8 cellular contexts compared by ENCODE assay signal in genomic region chr12:53078425-53079225, GRCh38. TPM values are rescaled to one million over a fixed set of nuclear protein-coding genes. Genes with fewer than 3 reads are reported as not detected.
DNase-seq lines count a peak whose midpoint lies in the region; ATAC-seq and TF ChIP-seq lines count a peak whose summit lies in the region.

No MANE protein-coding gene starts in this region.

- peaks cover 0 to 63% (median 42%) of the 10 kb centered on the region in 4 donors for H3K4me1 Mint-ChIP-seq in CD4-positive, CD25-positive, alpha-beta regulatory T cell
- H3K4me1 Mint-ChIP-seq in activated CD8-positive, alpha-beta T cell treated with anti-CD3 and anti-CD28 coated beads, Interleukin-2, amount 10 ng/mL, durations not matched to agents 7 days and 5 days (ENCODE audit: low read depth): peaks cover 33% of the 10 kb centered on the region

- no peaks in the 10 kb centered on the region for H3K27me3 ChIP-seq in CD4-positive, CD25-positive, alpha-beta regulatory T cell (ENCODE audit: control insufficient read depth, insufficient read depth, low read length)
- H3K27me3 ChIP-seq in gastroesophageal sphincter: no peaks in the 10 kb centered on the region
- H3K27me3 ChIP-seq in gastrocnemius medialis: no peaks in the 10 kb centered on the region

- in situ Hi-C loops in gastrocnemius medialis (cut with MboI; ENCODE audit: low sequenced_read_pairs in 4 of 4): no loop called here

- H3K27me3 Mint-ChIP-seq in CD4-positive, CD25-positive, alpha-beta regulatory T cell: peaks cover 10% of the 10 kb centered on the region
- H3K27me3 Mint-ChIP-seq in activated CD8-positive, alpha-beta T cell treated with anti-CD3 and anti-CD28 coated beads, Interleukin-2, amount 10 ng/mL, durations not matched to agents 7 days and 5 days (ENCODE audit: low read depth): no peaks in the 10 kb centered on the region

- H3K9me3 Mint-ChIP-seq in CD4-positive, CD25-positive, alpha-beta regulatory T cell: peaks cover 0 to 2% (median 0%) of the 10 kb centered on the region in 7 donors
- H3K9me3 Mint-ChIP-seq in activated CD8-positive, alpha-beta T cell treated with anti-CD3 and anti-CD28 coated beads, Interleukin-2, amount 10 ng/mL, durations not matched to agents 7 days and 5 days (ENCODE audit: insufficient read depth): no peaks in the 10 kb centered on the region

- ATAC-seq in CD4-positive, CD25-positive, alpha-beta regulatory T cell (ENCODE audit: low read depth in 2 of 2): peak; percentile 11 to 23
- ATAC-seq in GM19452 (IDR thresholded peaks at IDR 0.05; ENCODE audit: unreplicated experiment) (peak; percentile 44), gastroesophageal sphincter (no peak), gastrocnemius medialis (peak; percentile 38 to 47)
- peak; percentile 35 for ATAC-seq in activated CD8-positive, alpha-beta T cell treated with anti-CD3 and anti-CD28 coated beads, Interleukin-2, amount 10 ng/mL, durations not matched to agents 7 days and 5 days

- CTCF ChIA-PET in activated CD8-positive, alpha-beta T cell treated with anti-CD3 and anti-CD28 coated beads, Interleukin-2, amount 10 ng/mL, durations not matched to agents 7 days and 5 days (lab: Charles Lee): interaction anchor here (1.1 to 14.0 kb wide), 11 partner anchors 9 to 243 kb away, joined by 3 to 170 read pairs (median 7); partner anchors contain the start of genes AAAS, IGFBP6 and SOAT2

- no peak for TF ChIP-seq EP300 in gastroesophageal sphincter (IDR thresholded peaks at IDR 0.05)

- POLR2A ChIA-PET in activated CD8-positive, alpha-beta T cell treated with anti-CD3 and anti-CD28 coated beads, Interleukin-2, amount 10 ng/mL, durations not matched to agents 7 days and 5 days (lab: Charles Lee): interaction anchor here (0.7 to 2.7 kb wide), 9 partner anchors 15 to 103 kb away, joined by 3 to 20 read pairs (median 4); partner anchors contain the start of gene SOAT2

- H3K9me3 ChIP-seq in CD4-positive, CD25-positive, alpha-beta regulatory T cell (ENCODE audit: control insufficient read depth in 2 of 2, low read length in 2 of 2): no peaks in the 10 kb centered on the region
- H3K9me3 ChIP-seq in gastroesophageal sphincter: no peaks in the 10 kb centered on the region
- no peaks in the 10 kb centered on the region for H3K9me3 ChIP-seq in gastrocnemius medialis

- H3K4me3 Mint-ChIP-seq in CD4-positive, CD25-positive, alpha-beta regulatory T cell: peak overlapping the region; percentile 94 to 99 (median 97)
- H3K4me3 Mint-ChIP-seq in activated CD8-positive, alpha-beta T cell treated with anti-CD3 and anti-CD28 coated beads, Interleukin-2, amount 10 ng/mL, durations not matched to agents 7 days and 5 days: peak overlapping the region; percentile 89

- H3K4me1 ChIP-seq in CD4-positive, CD25-positive, alpha-beta regulatory T cell (ENCODE audit: control insufficient read depth, insufficient read depth, low read length, poor library complexity, severe bottlenecking): peaks cover 27% of the 10 kb centered on the region
- H3K4me1 ChIP-seq in gastroesophageal sphincter (peaks cover 0 to 67% (median 37%) of the 10 kb centered on the region in 3 donors), gastrocnemius medialis (peaks cover 9 to 17% of the 10 kb centered on the region in 2 donors)

- 28 to 61% methylated on average over 6 to 9 of the region's 25 CpGs for WGBS in gastroesophageal sphincter (ENCODE audit: low coverage in 1 of 2), 2 donors

- peak overlapping the region; percentile 95 to 98 (median 97) for H3K27ac Mint-ChIP-seq in CD4-positive, CD25-positive, alpha-beta regulatory T cell
- H3K27ac Mint-ChIP-seq in activated CD8-positive, alpha-beta T cell treated with anti-CD3 and anti-CD28 coated beads, Interleukin-2, amount 10 ng/mL, durations not matched to agents 7 days and 5 days: peak overlapping the region; percentile 93

- intact Hi-C loops in gastrocnemius medialis (cut with DNase I; ENCODE audit: low total_unique reads): loop anchor here (2.0 kb wide), 2 partner anchors 14 to 20 kb away; no protein-coding TSS in a partner anchor

- TF ChIP-seq CTCF in gastroesophageal sphincter (IDR thresholded peaks at IDR 0.05): peak in 1 of 4 experiments; percentile 35
- no peak for TF ChIP-seq CTCF in gastrocnemius medialis (IDR thresholded peaks at IDR 0.05 in 4 of 5, conservative IDR thresholded peaks at IDR 0.05 in 1 of 5)

- TF ChIP-seq POLR2A in gastroesophageal sphincter (IDR thresholded peaks at IDR 0.05) (peak in 1 of 2 donors; percentile 33), gastrocnemius medialis (IDR thresholded peaks at IDR 0.05) (no peak)

- peak in 1 of 3 donors; percentile 65 for DNase-seq in CD4-positive, CD25-positive, alpha-beta regulatory T cell
- peak; percentile 34 for DNase-seq in Jurkat, Clone E6-1 (ENCODE audit: low read depth, low spot score)
- peak; percentile 61 for DNase-seq in activated CD8-positive, alpha-beta T cell treated with anti-CD3 and anti-CD28 coated beads, Interleukin-2, amount 10 ng/mL, durations not matched to agents 7 days and 5 days
- DNase-seq in gastrocnemius medialis (no peak), midbrain (lab: John Stamatoyannopoulos, UW) (no peak), SK-N-DZ (ENCODE audit: low spot score) (no peak)

- H3K4me3 ChIP-seq in CD4-positive, CD25-positive, alpha-beta regulatory T cell (ENCODE audit: low read depth, low read length): peak overlapping the region; percentile 93
- peak overlapping the region; percentile 77 for H3K4me3 ChIP-seq in Jurkat, Clone E6-1 (ENCODE audit: low read length)
- H3K4me3 ChIP-seq in gastroesophageal sphincter: peak overlapping the region; percentile 63 to 77
- H3K4me3 ChIP-seq in gastrocnemius medialis: peak overlapping the region; percentile 70 to 84 (median 77)

- H3K27ac ChIP-seq in CD4-positive, CD25-positive, alpha-beta regulatory T cell (ENCODE audit: insufficient read depth, low read length, poor library complexity, severe bottlenecking): peak overlapping the region; percentile 85
- H3K27ac ChIP-seq in gastroesophageal sphincter: peak overlapping the region; percentile 82 to 96 (median 92)
- peak overlapping the region; percentile 86 to 93 (median 88) for H3K27ac ChIP-seq in gastrocnemius medialis

- H3K36me3 Mint-ChIP-seq in CD4-positive, CD25-positive, alpha-beta regulatory T cell: peaks cover 23% of the 10 kb centered on the region
- H3K36me3 Mint-ChIP-seq in activated CD8-positive, alpha-beta T cell treated with anti-CD3 and anti-CD28 coated beads, Interleukin-2, amount 10 ng/mL, durations not matched to agents 7 days and 5 days (ENCODE audit: low read depth): peaks cover 35% of the 10 kb centered on the region

- H3K36me3 ChIP-seq in CD4-positive, CD25-positive, alpha-beta regulatory T cell (ENCODE audit: control insufficient read depth, insufficient read depth, low read length): peaks cover 36% of the 10 kb centered on the region
- peaks cover 0 to 35% of the 10 kb centered on the region in 2 donors for H3K36me3 ChIP-seq in gastroesophageal sphincter
- H3K36me3 ChIP-seq in gastrocnemius medialis: peaks cover 0 to 30% of the 10 kb centered on the region in 2 donors

RNA-seq across cellular contexts. Expression of gene SPRYD3, which starts 0.6 kb away (rescaled TPM):
- 25.9 TPM for total RNA-seq in CD4-positive, CD25-positive, alpha-beta regulatory T cell
- 10 to 100 TPM; 34.1 to 59.2 (median 45.9) TPM for polyA plus RNA-seq in CD4-positive, CD25-positive, alpha-beta regulatory T cell
- polyA plus RNA-seq in Jurkat, Clone E6-1 (2012; ENCODE audit: insufficient read depth, insufficient read length): 11.8 TPM
- total RNA-seq in activated CD8-positive, alpha-beta T cell treated with anti-CD3 and anti-CD28 coated beads, Interleukin-2, amount 10 ng/mL, durations not matched to agents 7 days and 5 days: 10 to 100 TPM; 27.2 to 31.2 TPM
- 100 to 1,000 TPM in 2 of 4 donors, 10 to 100 TPM in 2; 79.1 to 137 (median 110) TPM for total RNA-seq in gastroesophageal sphincter
- 10 to 100 TPM; 15.9 to 29.5 (median 25.5) TPM for total RNA-seq in gastrocnemius medialis
- polyA plus RNA-seq in SK-N-DZ (2014; cell fraction: cytosol; rRNA removed): 2.0 and 2.7 TPM in 2 replicates
- 4.9 and 5.4 TPM in 2 replicates for polyA plus RNA-seq in SK-N-DZ (2014; cell fraction: nucleus; rRNA removed)

RNA-seq across cellular contexts. Expression of gene IGFBP6, which starts 18.8 kb away (rescaled TPM):
- not detected for total RNA-seq in CD4-positive, CD25-positive, alpha-beta regulatory T cell
- under 1 TPM in 1 of 4 donors, not detected in 3; 0.84 TPM for polyA plus RNA-seq in CD4-positive, CD25-positive, alpha-beta regulatory T cell
- 17.0 TPM for polyA plus RNA-seq in Jurkat, Clone E6-1 (2012; ENCODE audit: insufficient read depth, insufficient read length)
- 1 to 10 TPM; 3.1 to 5.4 TPM for total RNA-seq in activated CD8-positive, alpha-beta T cell treated with anti-CD3 and anti-CD28 coated beads, Interleukin-2, amount 10 ng/mL, durations not matched to agents 7 days and 5 days
- total RNA-seq in gastroesophageal sphincter: 1,000 to 10,000 TPM in 2 of 4 donors, 100 to 1,000 TPM in 2; 632 to 1,838 (median 914) TPM
- total RNA-seq in gastrocnemius medialis: 100 to 1,000 TPM in 1 of 4 donors, 10 to 100 TPM in 3; 67.3 to 143 (median 77.4) TPM
- not detected in 2 replicates for polyA plus RNA-seq in SK-N-DZ (2014; cell fraction: cytosol; rRNA removed)
- not detected in 2 replicates for polyA plus RNA-seq in SK-N-DZ (2014; cell fraction: nucleus; rRNA removed)

RNA-seq across cellular contexts. Expression of gene SOAT2, which starts 24.7 kb away (rescaled TPM):
- total RNA-seq in CD4-positive, CD25-positive, alpha-beta regulatory T cell: 0.37 TPM
- not detected for polyA plus RNA-seq in CD4-positive, CD25-positive, alpha-beta regulatory T cell
- 0.57 TPM for polyA plus RNA-seq in Jurkat, Clone E6-1 (2012; ENCODE audit: insufficient read depth, insufficient read length)
- total RNA-seq in activated CD8-positive, alpha-beta T cell treated with anti-CD3 and anti-CD28 coated beads, Interleukin-2, amount 10 ng/mL, durations not matched to agents 7 days and 5 days: 10 to 100 TPM; 10.8 to 13.3 TPM
- total RNA-seq in gastroesophageal sphincter (under 1 TPM in 1 of 4 donors, not detected in 3; 0.31 TPM), gastrocnemius medialis (not detected)
- polyA plus RNA-seq in SK-N-DZ (2014; cell fraction: cytosol; rRNA removed): not detected in 2 replicates
- polyA plus RNA-seq in SK-N-DZ (2014; cell fraction: nucleus; rRNA removed): not detected in 2 replicates

RNA-seq across cellular contexts. Expression of gene TNS2, which starts 28.8 kb away (rescaled TPM):
- total RNA-seq in CD4-positive, CD25-positive, alpha-beta regulatory T cell: 1.4 TPM
- under 1 TPM in 1 of 4 donors, not detected in 3; 0.09 TPM for polyA plus RNA-seq in CD4-positive, CD25-positive, alpha-beta regulatory T cell
- polyA plus RNA-seq in Jurkat, Clone E6-1 (2012; ENCODE audit: insufficient read depth, insufficient read length): 1.9 TPM
- total RNA-seq in activated CD8-positive, alpha-beta T cell treated with anti-CD3 and anti-CD28 coated beads, Interleukin-2, amount 10 ng/mL, durations not matched to agents 7 days and 5 days: 1 to 10 TPM; 1.0 to 1.4 TPM
- total RNA-seq in gastroesophageal sphincter (100 to 1,000 TPM; 108 to 323 (median 182) TPM), gastrocnemius medialis (100 to 1,000 TPM in 1 of 4 donors, 10 to 100 TPM in 3; 74.4 to 114 (median 91.9) TPM)
- 0.68 and 0.81 TPM in 2 replicates for polyA plus RNA-seq in SK-N-DZ (2014; cell fraction: cytosol; rRNA removed)
- polyA plus RNA-seq in SK-N-DZ (2014; cell fraction: nucleus; rRNA removed): 0.75 and 1.2 TPM in 2 replicates

Comparison
In these comparisons a context has a peak if more than half of its experiments do, and no peak if none do; other contexts are left out.
1. DNase-seq: peak in Jurkat, Clone E6-1 (single experiment) and activated CD8-positive, alpha-beta T cell treated with anti-CD3 and anti-CD28 coated beads, Interleukin-2, amount 10 ng/mL, durations not matched to agents 7 days and 5 days (single experiment); none in gastrocnemius medialis (0 of 2), midbrain (single experiment) and SK-N-DZ (single experiment).
2. RNA of gene IGFBP6, which starts 18.8 kb away (total RNA-seq): 632 to 1,838 TPM in gastroesophageal sphincter and 67.3 to 143 TPM in gastrocnemius medialis; 3.1 to 5.4 TPM in activated CD8-positive, alpha-beta T cell treated with anti-CD3 and anti-CD28 coated beads, Interleukin-2, amount 10 ng/mL, durations not matched to agents 7 days and 5 days and not detected in CD4-positive, CD25-positive, alpha-beta regulatory T cell (single experiment); every median in the first group is over 10 times any median in the second.
3. Peak in every context shown above with its lines, with median percentiles within 50 percentile points of each other: H3K27ac ChIP-seq and H3K4me3 ChIP-seq.